ENCODE assay signal across 8 cellular contexts in the genomic region with DNA sequence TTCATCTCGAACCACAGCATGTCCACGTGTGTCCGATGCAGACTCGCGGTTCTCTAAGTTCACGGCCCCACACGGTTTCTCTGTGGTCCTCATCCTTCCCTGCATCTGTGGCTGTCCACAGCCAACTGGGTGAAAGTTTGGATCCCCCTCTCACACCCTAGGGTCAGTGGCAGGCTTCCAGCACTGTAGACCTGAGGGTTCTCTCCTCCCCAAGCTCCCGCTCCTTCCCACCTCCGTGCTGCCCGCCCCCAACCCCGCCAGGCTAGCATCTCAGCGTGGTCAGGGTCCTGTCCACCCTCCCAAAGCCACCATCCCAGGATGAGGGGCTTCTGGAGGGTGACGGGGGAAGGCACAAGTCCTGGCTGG. TPM values are rescaled to one million over a fixed set of nuclear protein-coding genes. Genes with fewer than 3 reads are reported as not detected.
DNase-seq lines count a peak whose midpoint lies in the region; ATAC-seq and TF ChIP-seq lines count a peak whose summit lies in the region.

No MANE protein-coding gene starts in this region.

- intact Hi-C loops in activated CD8-positive, alpha-beta T cell treated with anti-CD3 and anti-CD28 coated beads for 36 hours (cut with micrococcal nuclease): no loop called here
- intact Hi-C loops in vagina (cut with DNase I): no loop called here

- H3K9ac ChIP-seq in endodermal cell (ENCODE audit: extremely low read depth, low read length, poor library complexity, severe bottlenecking): no peak overlapping the region

- peak overlapping the region; percentile 19 for H3K4me3 Mint-ChIP-seq in activated CD8-positive, alpha-beta T cell treated with anti-CD3 and anti-CD28 coated beads for 36 hours
- no peak overlapping the region for H3K4me3 Mint-ChIP-seq in activated CD8-positive, alpha-beta T cell treated with anti-CD3 and anti-CD28 coated beads, Interleukin-2, amount 10 ng/mL, durations not matched to agents 7 days and 5 days
- H3K4me3 Mint-ChIP-seq in endodermal cell: peak overlapping the region; percentile 44

- H3K27me3 ChIP-seq in endodermal cell (ENCODE audit: control insufficient read depth, insufficient read depth, low read length, poor library complexity, severe bottlenecking) (peaks cover 18% of the 10 kb centered on the region), vagina (no peaks in the 10 kb centered on the region)

- no peak overlapping the region for H3K27ac Mint-ChIP-seq in activated CD8-positive, alpha-beta T cell treated with anti-CD3 and anti-CD28 coated beads for 36 hours
- H3K27ac Mint-ChIP-seq in activated CD8-positive, alpha-beta T cell treated with anti-CD3 and anti-CD28 coated beads, Interleukin-2, amount 10 ng/mL, durations not matched to agents 7 days and 5 days: no peak overlapping the region
- peak overlapping the region; percentile 37 for H3K27ac Mint-ChIP-seq in endodermal cell

- peaks cover 46% of the 10 kb centered on the region for H3K27me3 Mint-ChIP-seq in activated CD8-positive, alpha-beta T cell treated with anti-CD3 and anti-CD28 coated beads for 36 hours
- H3K27me3 Mint-ChIP-seq in activated CD8-positive, alpha-beta T cell treated with anti-CD3 and anti-CD28 coated beads, Interleukin-2, amount 10 ng/mL, durations not matched to agents 7 days and 5 days (ENCODE audit: low read depth): peaks cover 48% of the 10 kb centered on the region
- peaks cover 46% of the 10 kb centered on the region for H3K27me3 Mint-ChIP-seq in endodermal cell (ENCODE audit: insufficient read depth)

- TF ChIP-seq CTCF in activated CD8-positive, alpha-beta T cell treated with anti-CD3 and anti-CD28 coated beads for 36 hours (IDR thresholded peaks at IDR 0.05): no peak
- TF ChIP-seq CTCF in endodermal cell (conservative IDR thresholded peaks at IDR 0.05) (no peak), vagina (IDR thresholded peaks at IDR 0.05) (no peak)

- peak overlapping the region; percentile 59 for H3K27ac ChIP-seq in endodermal cell (ENCODE audit: low read depth, low read length)
- peak overlapping the region; percentile 58 for H3K27ac ChIP-seq in vagina

- no peak for DNase-seq in activated CD8-positive, alpha-beta T cell treated with anti-CD3 and anti-CD28 coated beads for 36 hours
- no peak for DNase-seq in activated CD8-positive, alpha-beta T cell treated with anti-CD3 and anti-CD28 coated beads, Interleukin-2, amount 10 ng/mL, durations not matched to agents 7 days and 5 days
- DNase-seq in endodermal cell (peak; percentile 49), midbrain (lab: John Stamatoyannopoulos, UW) (peak; percentile 84), vagina (ENCODE audit: extremely low spot score in 2 of 2) (no peak), Kasumi-1 (lab: John Stamatoyannopoulos, UW) (no peak)

- ATAC-seq in activated CD8-positive, alpha-beta T cell treated with anti-CD3 and anti-CD28 coated beads for 36 hours: no peak
- ATAC-seq in activated CD8-positive, alpha-beta T cell treated with anti-CD3 and anti-CD28 coated beads, Interleukin-2, amount 10 ng/mL, durations not matched to agents 7 days and 5 days: no peak
- ATAC-seq in HG03378 (IDR thresholded peaks at IDR 0.05; ENCODE audit: unreplicated experiment) (no peak), HG03432 (IDR thresholded peaks at IDR 0.05; ENCODE audit: unreplicated experiment) (no peak)

- CTCF ChIA-PET in activated CD8-positive, alpha-beta T cell treated with anti-CD3 and anti-CD28 coated beads for 36 hours (lab: Charles Lee): interaction anchor here (0.7 to 8.3 kb wide), 2 partner anchors 14 to 80 kb away, joined by 3 to 67 read pairs; no protein-coding TSS in a partner anchor
- CTCF ChIA-PET in activated CD8-positive, alpha-beta T cell treated with anti-CD3 and anti-CD28 coated beads, Interleukin-2, amount 10 ng/mL, durations not matched to agents 7 days and 5 days (lab: Charles Lee): interaction anchor here (1.1 kb wide), 1 partner anchor 13 kb away, joined by 3 read pairs; no protein-coding TSS in a partner anchor

- no peak for TF ChIP-seq POLR2A in vagina (IDR thresholded peaks at IDR 0.05)

- H3K9me3 ChIP-seq in endodermal cell (ENCODE audit: control insufficient read depth, low read length) (no peaks in the 10 kb centered on the region), vagina (no peaks in the 10 kb centered on the region)

- H3K9me3 Mint-ChIP-seq in activated CD8-positive, alpha-beta T cell treated with anti-CD3 and anti-CD28 coated beads for 36 hours: no peaks in the 10 kb centered on the region
- H3K9me3 Mint-ChIP-seq in activated CD8-positive, alpha-beta T cell treated with anti-CD3 and anti-CD28 coated beads, Interleukin-2, amount 10 ng/mL, durations not matched to agents 7 days and 5 days (ENCODE audit: insufficient read depth): no peaks in the 10 kb centered on the region
- H3K9me3 Mint-ChIP-seq in endodermal cell: no peaks in the 10 kb centered on the region

- 74 to 83% methylated on average over 9 to 13 of the region's 13 CpGs for WGBS in endodermal cell (ENCODE audit: insufficient coverage in 1 of 2, insufficient read length in 1 of 2), 2 experiments

- H3K36me3 ChIP-seq in endodermal cell (ENCODE audit: control insufficient read depth, insufficient read depth, low read length) (no peaks in the 10 kb centered on the region), vagina (no peaks in the 10 kb centered on the region)

- POLR2A ChIA-PET in activated CD8-positive, alpha-beta T cell treated with anti-CD3 and anti-CD28 coated beads for 36 hours (lab: Charles Lee): no interaction called here
- POLR2A ChIA-PET in activated CD8-positive, alpha-beta T cell treated with anti-CD3 and anti-CD28 coated beads, Interleukin-2, amount 10 ng/mL, durations not matched to agents 7 days and 5 days (lab: Charles Lee): interaction anchor here (1.2 kb wide), 1 partner anchor 147 kb away, joined by 4 read pairs; a partner anchor contains a TSS

- H3K4me3 ChIP-seq in endodermal cell (ENCODE audit: low read length): no peak overlapping the region
- peak overlapping the region in 1 of 2 donors; percentile 39 for H3K4me3 ChIP-seq in vagina

- H3K36me3 Mint-ChIP-seq in activated CD8-positive, alpha-beta T cell treated with anti-CD3 and anti-CD28 coated beads for 36 hours (ENCODE audit: low read depth): peaks cover 12% of the 10 kb centered on the region
- no peaks in the 10 kb centered on the region for H3K36me3 Mint-ChIP-seq in activated CD8-positive, alpha-beta T cell treated with anti-CD3 and anti-CD28 coated beads, Interleukin-2, amount 10 ng/mL, durations not matched to agents 7 days and 5 days (ENCODE audit: low read depth)
- H3K36me3 Mint-ChIP-seq in endodermal cell (ENCODE audit: low read depth): peaks cover 12% of the 10 kb centered on the region

- peaks cover 12% of the 10 kb centered on the region for H3K4me1 ChIP-seq in endodermal cell (ENCODE audit: control insufficient read depth, insufficient read depth, low read length)
- H3K4me1 ChIP-seq in vagina: peaks cover 64% of the 10 kb centered on the region

- peaks cover 33% of the 10 kb centered on the region for H3K4me1 Mint-ChIP-seq in activated CD8-positive, alpha-beta T cell treated with anti-CD3 and anti-CD28 coated beads for 36 hours (ENCODE audit: low read depth)
- peaks cover 17% of the 10 kb centered on the region for H3K4me1 Mint-ChIP-seq in activated CD8-positive, alpha-beta T cell treated with anti-CD3 and anti-CD28 coated beads, Interleukin-2, amount 10 ng/mL, durations not matched to agents 7 days and 5 days (ENCODE audit: low read depth)
- peaks cover 21% of the 10 kb centered on the region for H3K4me1 Mint-ChIP-seq in endodermal cell

RNA-seq across cellular contexts. Expression of a gene that starts 3.0 kb away (rescaled TPM):
- total RNA-seq in activated CD8-positive, alpha-beta T cell treated with anti-CD3 and anti-CD28 coated beads for 36 hours: 10 to 100 TPM; 26.8 to 27.8 TPM
- total RNA-seq in activated CD8-positive, alpha-beta T cell treated with anti-CD3 and anti-CD28 coated beads, Interleukin-2, amount 10 ng/mL, durations not matched to agents 7 days and 5 days: not detected
- 10 to 100 TPM; 10.9 to 13.2 TPM for total RNA-seq in endodermal cell
- 4.2 TPM for polyA plus RNA-seq in endodermal cell (2013, experiment 1 of 2)
- polyA plus RNA-seq in endodermal cell (2013, experiment 2 of 2): 2.9 TPM
- total RNA-seq in vagina: 92.8 TPM

RNA-seq across cellular contexts. Expression of a gene that starts 23.2 kb away (rescaled TPM):
- 10 to 100 TPM; 74.3 to 77.4 TPM for total RNA-seq in activated CD8-positive, alpha-beta T cell treated with anti-CD3 and anti-CD28 coated beads for 36 hours
- total RNA-seq in activated CD8-positive, alpha-beta T cell treated with anti-CD3 and anti-CD28 coated beads, Interleukin-2, amount 10 ng/mL, durations not matched to agents 7 days and 5 days: 10 to 100 TPM; 92.4 to 92.7 TPM
- total RNA-seq in endodermal cell (100 to 1,000 TPM; 137 to 146 TPM), vagina (88.1 TPM)
- 116 TPM for polyA plus RNA-seq in endodermal cell (2013, experiment 1 of 2)
- polyA plus RNA-seq in endodermal cell (2013, experiment 2 of 2): 110 TPM

RNA-seq across cellular contexts. Expression of a gene that starts 23.9 kb away (rescaled TPM):
- 1 to 10 TPM; 3.6 TPM for total RNA-seq in activated CD8-positive, alpha-beta T cell treated with anti-CD3 and anti-CD28 coated beads for 36 hours
- 1 to 10 TPM; 3.4 to 3.5 TPM for total RNA-seq in activated CD8-positive, alpha-beta T cell treated with anti-CD3 and anti-CD28 coated beads, Interleukin-2, amount 10 ng/mL, durations not matched to agents 7 days and 5 days
- 1 to 10 TPM; 2.3 to 2.6 TPM for total RNA-seq in endodermal cell
- 1.6 TPM for polyA plus RNA-seq in endodermal cell (2013, experiment 1 of 2)
- polyA plus RNA-seq in endodermal cell (2013, experiment 2 of 2): 1.4 TPM
- total RNA-seq in vagina: 20.9 TPM

RNA-seq across cellular contexts. Expression of a gene that starts 45.6 kb away (rescaled TPM):
- total RNA-seq in activated CD8-positive, alpha-beta T cell treated with anti-CD3 and anti-CD28 coated beads for 36 hours: 1,000 to 10,000 TPM; 2,450 to 2,492 TPM
- total RNA-seq in activated CD8-positive, alpha-beta T cell treated with anti-CD3 and anti-CD28 coated beads, Interleukin-2, amount 10 ng/mL, durations not matched to agents 7 days and 5 days: 1,000 to 10,000 TPM; 1,476 to 1,561 TPM
- total RNA-seq in endodermal cell: 1,000 to 10,000 TPM; 1,512 to 1,809 TPM
- 1,091 TPM for polyA plus RNA-seq in endodermal cell (2013, experiment 1 of 2)
- 978 TPM for polyA plus RNA-seq in endodermal cell (2013, experiment 2 of 2)
- 516 TPM for total RNA-seq in vagina

RNA-seq across cellular contexts. Expression of a gene that starts 45.8 kb away (rescaled TPM):
- 10 to 100 TPM; 72.2 to 84.3 TPM for total RNA-seq in activated CD8-positive, alpha-beta T cell treated with anti-CD3 and anti-CD28 coated beads for 36 hours
- total RNA-seq in activated CD8-positive, alpha-beta T cell treated with anti-CD3 and anti-CD28 coated beads, Interleukin-2, amount 10 ng/mL, durations not matched to agents 7 days and 5 days: 10 to 100 TPM; 56.0 to 63.8 TPM
- total RNA-seq in endodermal cell (10 to 100 TPM; 75.7 to 86.2 TPM), vagina (24.6 TPM)
- 132 TPM for polyA plus RNA-seq in endodermal cell (2013, experiment 1 of 2)
- 134 TPM for polyA plus RNA-seq in endodermal cell (2013, experiment 2 of 2)

Comparison
In these comparisons a context has a peak if more than half of its experiments do, and no peak if none do; other contexts are left out.
1. RNA of a gene that starts 3.0 kb away (total RNA-seq): 92.8 TPM in vagina (single experiment), 26.8 to 27.8 TPM in activated CD8-positive, alpha-beta T cell treated with anti-CD3 and anti-CD28 coated beads for 36 hours and 10.9 to 13.2 TPM in endodermal cell; not detected in activated CD8-positive, alpha-beta T cell treated with anti-CD3 and anti-CD28 coated beads, Interleukin-2, amount 10 ng/mL, durations not matched to agents 7 days and 5 days; every median in the first group is over 10 times any median in the second.
2. DNase-seq: peak in endodermal cell (single experiment) and midbrain (single experiment); none in activated CD8-positive, alpha-beta T cell treated with anti-CD3 and anti-CD28 coated beads for 36 hours (single experiment), activated CD8-positive, alpha-beta T cell treated with anti-CD3 and anti-CD28 coated beads, Interleukin-2, amount 10 ng/mL, durations not matched to agents 7 days and 5 days (single experiment), vagina (0 of 2) and Kasumi-1 (0 of 2).